Comparison of ENCODE assay signal across 1 cellular context in genomic region chr1:172241540-172241939, GRCh38.
TF ChIP-seq lines count a peak whose summit lies in the region.

No MANE protein-coding gene starts in this region.

TF ChIP-seq in IMR-90, 13 proteins besides CTCF, POLR2A, EP300 and RAD21 (continued from another document):
- TF ChIP-seq USF2 (IDR thresholded peaks at IDR 0.05; ENCODE audit: low read depth, low read length): no peak
- TF ChIP-seq RCOR1 (IDR thresholded peaks at IDR 0.05; ENCODE audit: insufficient replicate concordance, low read length): no peak
- TF ChIP-seq FOS (IDR thresholded peaks at IDR 0.05; ENCODE audit: low read depth, low read length): no peak
- no peak for TF ChIP-seq CHD1 (IDR thresholded peaks at IDR 0.05; ENCODE audit: low read depth, low read length)
